24 cellular contexts compared by ENCODE assay signal in the genomic region with DNA sequence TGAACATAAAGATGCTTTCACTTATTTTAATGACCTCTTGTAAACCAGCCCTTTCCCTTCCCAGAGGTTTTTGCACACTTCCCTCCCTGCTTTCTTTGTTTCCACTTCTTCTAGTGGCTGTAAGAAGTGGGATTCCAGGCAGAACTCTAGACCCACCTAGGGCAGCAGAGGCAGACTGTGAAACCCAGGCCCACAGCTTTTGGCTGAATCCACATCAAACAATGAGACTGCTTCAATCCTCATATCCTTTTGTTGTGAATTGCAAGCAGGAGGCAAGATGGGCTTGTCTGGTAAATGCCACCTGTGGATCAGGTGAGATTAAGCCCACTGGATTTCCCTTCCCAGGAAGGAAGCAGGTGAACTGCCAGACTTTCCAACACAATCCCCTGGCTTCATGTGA. TPM values are rescaled to one million over a fixed set of nuclear protein-coding genes. Genes with fewer than 3 reads are reported as not detected.
"Had no signal": no experiment of that assay in that cellular context is flagged by ENCODE, and none has a peak within 500 bp of the region (broad histone marks: within the 10 kb centered on the region; RNA-seq: fewer than 3 reads in every experiment).

No MANE protein-coding gene starts in this region.

- H3K9me3 ChIP-seq: esophagus muscularis mucosa, gastroesophageal sphincter, mucosa of descending colon, ovary, right atrium auricular region, sigmoid colon, testis, tibial nerve, upper lobe of right lung, vagina had no signal

- H3K27me3 ChIP-seq: ovary, right atrium auricular region, testis, vagina had no signal

- H3K4me3 Mint-ChIP-seq: naive thymus-derived CD8-positive, alpha-beta T cell; stimulated activated naive B cell treated with anti-CD40 and anti-IgM and Interleukin-4, amounts not matched to agents 10 μg/mL and 1 μg/mL and 100 μg/mL, for 72 hours; stimulated activated naive CD8-positive, alpha-beta T cell treated with anti-CD3 and anti-CD28 coated beads, Interleukin-15, amount 100 ng/mL, for 72 hours had no signal

- ATAC-seq: gastroesophageal sphincter; mucosa of descending colon; naive thymus-derived CD8-positive, alpha-beta T cell; stimulated activated naive B cell treated with anti-CD40 and anti-IgM and Interleukin-4, amounts not matched to agents 10 μg/mL and 1 μg/mL and 100 μg/mL, for 72 hours; stimulated activated naive CD8-positive, alpha-beta T cell treated with anti-CD3 and anti-CD28 coated beads, Interleukin-15, amount 100 ng/mL, for 72 hours; upper lobe of right lung had no signal

- DNase-seq: effector memory CD4-positive, alpha-beta T cell; mucosa of descending colon; naive thymus-derived CD8-positive, alpha-beta T cell; nucleus accumbens; ovary; sigmoid colon; stimulated activated CD4-positive, alpha-beta T cell treated with anti-CD3 and anti-CD28 coated beads, Interleukin-2, amount 100 ng/mL, for 24 hours; stimulated activated CD4-positive, alpha-beta T cell treated with anti-CD3 and anti-CD28 coated beads, Interleukin-4, amount 100 ng/mL, for 4 hours; stimulated activated naive B cell treated with anti-CD40 and anti-IgM and Interleukin-4, amounts not matched to agents 10 μg/mL and 1 μg/mL and 100 μg/mL, for 72 hours; stimulated activated naive CD8-positive, alpha-beta T cell treated with anti-CD3 and anti-CD28 coated beads, Interleukin-15, amount 100 ng/mL, for 72 hours; testis; upper lobe of right lung had no signal

- H3K4me1 ChIP-seq: esophagus muscularis mucosa, gastroesophageal sphincter, right atrium auricular region, sigmoid colon, testis, tibial nerve, upper lobe of right lung, vagina had no signal

- H3K9me3 Mint-ChIP-seq: naive thymus-derived CD8-positive, alpha-beta T cell; stimulated activated naive B cell treated with anti-CD40 and anti-IgM and Interleukin-4, amounts not matched to agents 10 μg/mL and 1 μg/mL and 100 μg/mL, for 72 hours; stimulated activated naive CD8-positive, alpha-beta T cell treated with anti-CD3 and anti-CD28 coated beads, Interleukin-15, amount 100 ng/mL, for 72 hours had no signal

- H3K4me3 ChIP-seq: esophagus muscularis mucosa, gastroesophageal sphincter, mucosa of descending colon, ovary, right atrium auricular region, sigmoid colon, skin epidermis, testis, tibial nerve, upper lobe of right lung, vagina had no signal

- H3K36me3 Mint-ChIP-seq: naive thymus-derived CD8-positive, alpha-beta T cell; stimulated activated naive B cell treated with anti-CD40 and anti-IgM and Interleukin-4, amounts not matched to agents 10 μg/mL and 1 μg/mL and 100 μg/mL, for 72 hours had no signal

- H3K27ac Mint-ChIP-seq: naive thymus-derived CD8-positive, alpha-beta T cell; stimulated activated naive B cell treated with anti-CD40 and anti-IgM and Interleukin-4, amounts not matched to agents 10 μg/mL and 1 μg/mL and 100 μg/mL, for 72 hours; stimulated activated naive CD8-positive, alpha-beta T cell treated with anti-CD3 and anti-CD28 coated beads, Interleukin-15, amount 100 ng/mL, for 72 hours had no signal

- H3K27ac ChIP-seq: epithelial cell of prostate, esophagus muscularis mucosa, gastroesophageal sphincter, ovary, right atrium auricular region, sigmoid colon, skin epidermis, testis, tibial nerve, upper lobe of right lung, vagina had no signal

- H3K4me1 Mint-ChIP-seq: naive thymus-derived CD8-positive, alpha-beta T cell; stimulated activated naive B cell treated with anti-CD40 and anti-IgM and Interleukin-4, amounts not matched to agents 10 μg/mL and 1 μg/mL and 100 μg/mL, for 72 hours; stimulated activated naive CD8-positive, alpha-beta T cell treated with anti-CD3 and anti-CD28 coated beads, Interleukin-15, amount 100 ng/mL, for 72 hours had no signal

- H3K36me3 ChIP-seq: esophagus muscularis mucosa, gastroesophageal sphincter, ovary, right atrium auricular region, sigmoid colon, tibial nerve, upper lobe of right lung, vagina had no signal

RNA-seq across cellular contexts. Expression of a gene that starts 12.8 kb away (rescaled TPM):
- total RNA-seq: esophagus muscularis mucosa; fibroblast of villous mesenchyme; gastroesophageal sphincter; liver; lung microvascular endothelial cell; mucosa of descending colon; naive thymus-derived CD8-positive, alpha-beta T cell; ovary; posterior vena cava; right atrium auricular region; sigmoid colon; subcutaneous adipose tissue; tibial nerve; upper lobe of right lung; vagina had no signal
- polyA plus RNA-seq: naive thymus-derived CD8-positive, alpha-beta T cell; sigmoid colon had no signal
